Comparison of ENCODE assay signal across 39 cellular contexts in the genomic region with DNA sequence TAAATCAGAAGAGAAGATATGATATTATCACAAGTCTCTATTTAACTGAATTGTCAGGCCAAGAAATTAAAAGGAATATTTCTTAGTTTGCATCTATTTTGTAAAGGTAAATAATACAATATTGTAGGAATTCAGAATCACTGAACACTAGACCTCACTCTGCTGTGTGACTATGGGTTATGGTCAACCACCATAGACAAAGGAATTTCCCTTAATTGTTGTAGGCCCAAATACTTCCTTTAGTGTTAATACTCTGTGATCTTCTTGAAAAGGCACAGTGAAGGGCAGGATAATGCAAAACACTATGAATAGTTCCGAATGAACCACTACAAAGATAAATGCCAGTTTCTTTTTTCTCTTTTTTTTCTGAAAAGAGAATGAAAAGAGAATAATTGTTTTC.
"Had no signal": no experiment of that assay in that cellular context is flagged by ENCODE, and none has a peak within 500 bp of the region (broad histone marks: within the 10 kb centered on the region; RNA-seq: fewer than 3 reads in every experiment).

No MANE protein-coding gene starts in this region.

- H3K4me3 ChIP-seq: adrenal gland, ascending aorta, body of pancreas, breast epithelium, cardiac muscle cell had no signal

- H3K27me3 ChIP-seq: adrenal gland, ascending aorta, body of pancreas, brain microvascular endothelial cell, breast epithelium, cardiac muscle cell had no signal

- H3K27ac ChIP-seq: adrenal gland, ascending aorta, body of pancreas, brain microvascular endothelial cell, breast epithelium, cardiac muscle cell had no signal

- H3K9me3 ChIP-seq: adrenal gland, ascending aorta, body of pancreas, breast epithelium had no signal

- H3K9me3 Mint-ChIP-seq: activated naive CD4-positive, alpha-beta T cell treated with anti-CD3 and anti-CD28 coated beads for 36 hours; activated naive CD4-positive, alpha-beta T cell treated with anti-CD3 and anti-CD28 coated beads, Interleukin-2, amount 10 ng/mL, durations not matched to agents 7 days and 5 days; activated naive CD4-positive, alpha-beta T cell treated with anti-CD3 and anti-CD28 coated beads, Interleukin-2, amount 50 U/mL, for 24 hours; activated naive CD8-positive, alpha-beta T cell treated with anti-CD3 and anti-CD28 coated beads for 36 hours; activated naive CD8-positive, alpha-beta T cell treated with anti-CD3 and anti-CD28 coated beads, Interleukin-2, amount 50 U/mL, for 24 hours; activated T-cell treated with anti-CD3 and anti-CD28 coated beads, Interleukin-2, amount 50 U/mL, for 24 hours; activated T-cell treated with anti-CD3 and anti-CD28 coated beads, Interleukin-2, amount 50 U/mL, for 4 hours; activated T-helper 1 cell treated with anti-CD3 and anti-CD28 coated beads, Interleukin-12 subunit alpha, Interleukin-12 subunit beta, Interleukin-2, Interleukin-4 antibody, amounts not matched to agents 30 ng/mL and 10 ng/mL and 1 ng/mL, durations not matched to agents 14 hours and 24 hours and 36 hours; brain had no signal

- H3K4me3 Mint-ChIP-seq: activated naive CD4-positive, alpha-beta T cell treated with anti-CD3 and anti-CD28 coated beads for 36 hours; activated naive CD4-positive, alpha-beta T cell treated with anti-CD3 and anti-CD28 coated beads, Interleukin-2, amount 10 ng/mL, durations not matched to agents 7 days and 5 days; activated naive CD4-positive, alpha-beta T cell treated with anti-CD3 and anti-CD28 coated beads, Interleukin-2, amount 50 U/mL, for 24 hours; activated naive CD8-positive, alpha-beta T cell; activated naive CD8-positive, alpha-beta T cell treated with anti-CD3 and anti-CD28 coated beads for 36 hours; activated naive CD8-positive, alpha-beta T cell treated with anti-CD3 and anti-CD28 coated beads, Interleukin-2, amount 10 ng/mL, durations not matched to agents 7 days and 5 days; activated naive CD8-positive, alpha-beta T cell treated with anti-CD3 and anti-CD28 coated beads, Interleukin-2, amount 50 U/mL, for 24 hours; activated T-cell treated with anti-CD3 and anti-CD28 coated beads, Interleukin-2, amount 50 U/mL, for 24 hours; activated T-cell treated with anti-CD3 and anti-CD28 coated beads, Interleukin-2, amount 50 U/mL, for 4 hours; activated T-cell treated with anti-CD3 and anti-CD28 coated beads, Interleukin-2, amount 50 U/mL, for 72 hours; activated T-helper 1 cell treated with anti-CD3 and anti-CD28 coated beads, Interleukin-12 subunit alpha, Interleukin-12 subunit beta, Interleukin-2, Interleukin-4 antibody, amounts not matched to agents 30 ng/mL and 10 ng/mL and 1 ng/mL, durations not matched to agents 14 hours and 24 hours and 36 hours; activated T-helper 17 cell treated with anti-CD3 and anti-CD28 coated beads, Interleukin-2, amount 50 U/mL, for 72 hours; brain; central memory CD8-positive, alpha-beta T cell had no signal

- DNase-seq: activated effector memory CD4-positive, alpha-beta T cell treated with anti-CD3 and anti-CD28 coated beads, Interleukin-2, amount 50 U/mL, for 16 hours; activated effector memory CD4-positive, alpha-beta T cell treated with Interleukin-2 at 50 U/mL for 16 hours; activated gamma-delta T cell; activated gamma-delta T cell treated with Interleukin-2 at 50 U/mL for 16 hours; activated naive CD4-positive, alpha-beta T cell; activated naive CD4-positive, alpha-beta T cell treated with anti-CD3 and anti-CD28 coated beads for 36 hours; activated naive CD4-positive, alpha-beta T cell treated with anti-CD3 and anti-CD28 coated beads, Interleukin-2, amount 10 ng/mL, durations not matched to agents 7 days and 5 days; activated naive CD4-positive, alpha-beta T cell treated with anti-CD3 and anti-CD28 coated beads, Interleukin-2, amount 50 U/mL, for 16 hours; activated naive CD4-positive, alpha-beta T cell treated with Interleukin-2 at 50 U/mL for 16 hours; activated naive CD8-positive, alpha-beta T cell treated with anti-CD3 and anti-CD28 coated beads for 36 hours; activated naive CD8-positive, alpha-beta T cell treated with anti-CD3 and anti-CD28 coated beads, Interleukin-2, amount 10 ng/mL, durations not matched to agents 7 days and 5 days; activated naive CD8-positive, alpha-beta T cell treated with anti-CD3 and anti-CD28 coated beads, Interleukin-2, amount 50 U/mL, for 24 hours; activated T-cell treated with anti-CD3 and anti-CD28 coated beads, Interleukin-2, amount 50 U/mL, for 24 hours; activated T-cell treated with anti-CD3 and anti-CD28 coated beads, Interleukin-2, amount 50 U/mL, for 4 hours; activated T-cell treated with anti-CD3 and anti-CD28 coated beads, Interleukin-2, amount 50 U/mL, for 48 hours; activated T-cell treated with anti-CD3 and anti-CD28 coated beads, Interleukin-2, amount 50 U/mL, for 72 hours; adrenal gland; amniotic stem cell; amygdala; anterior cingulate cortex; aorta; body of pancreas; brain microvascular endothelial cell; caudate nucleus; central memory CD4-positive, alpha-beta T cell; cerebellar nuclear complex had no signal

- H3K36me3 ChIP-seq: adrenal gland, ascending aorta, brain microvascular endothelial cell, breast epithelium, cardiac muscle cell had no signal

- H3K4me1 ChIP-seq: adrenal gland, ascending aorta, body of pancreas, breast epithelium had no signal

- H3K4me1 Mint-ChIP-seq: activated naive CD4-positive, alpha-beta T cell treated with anti-CD3 and anti-CD28 coated beads, Interleukin-2, amount 10 ng/mL, durations not matched to agents 7 days and 5 days; activated naive CD4-positive, alpha-beta T cell treated with anti-CD3 and anti-CD28 coated beads, Interleukin-2, amount 50 U/mL, for 24 hours; activated naive CD8-positive, alpha-beta T cell treated with anti-CD3 and anti-CD28 coated beads for 36 hours; activated naive CD8-positive, alpha-beta T cell treated with anti-CD3 and anti-CD28 coated beads, Interleukin-2, amount 10 ng/mL, durations not matched to agents 7 days and 5 days; activated naive CD8-positive, alpha-beta T cell treated with anti-CD3 and anti-CD28 coated beads, Interleukin-2, amount 50 U/mL, for 24 hours; activated T-helper 17 cell treated with anti-CD3 and anti-CD28 coated beads, Interleukin-2, amount 50 U/mL, for 72 hours; central memory CD8-positive, alpha-beta T cell had no signal

- H3K36me3 Mint-ChIP-seq: activated naive CD4-positive, alpha-beta T cell treated with anti-CD3 and anti-CD28 coated beads, Interleukin-2, amount 10 ng/mL, durations not matched to agents 7 days and 5 days; activated naive CD4-positive, alpha-beta T cell treated with anti-CD3 and anti-CD28 coated beads, Interleukin-2, amount 50 U/mL, for 24 hours; activated naive CD4-positive, alpha-beta T cell treated with anti-CD3 and anti-CD28 coated beads, Interleukin-2, amount 50 U/mL, for 72 hours; activated naive CD8-positive, alpha-beta T cell; activated naive CD8-positive, alpha-beta T cell treated with anti-CD3 and anti-CD28 coated beads for 36 hours; activated naive CD8-positive, alpha-beta T cell treated with anti-CD3 and anti-CD28 coated beads, Interleukin-2, amount 10 ng/mL, durations not matched to agents 7 days and 5 days; brain had no signal

- H3K27ac Mint-ChIP-seq: activated naive CD4-positive, alpha-beta T cell treated with anti-CD3 and anti-CD28 coated beads for 36 hours; activated naive CD4-positive, alpha-beta T cell treated with anti-CD3 and anti-CD28 coated beads, Interleukin-2, amount 10 ng/mL, durations not matched to agents 7 days and 5 days; activated naive CD4-positive, alpha-beta T cell treated with anti-CD3 and anti-CD28 coated beads, Interleukin-2, amount 50 U/mL, for 24 hours; activated naive CD4-positive, alpha-beta T cell treated with anti-CD3 and anti-CD28 coated beads, Interleukin-2, amount 50 U/mL, for 72 hours; activated naive CD8-positive, alpha-beta T cell; activated naive CD8-positive, alpha-beta T cell treated with anti-CD3 and anti-CD28 coated beads for 36 hours; activated naive CD8-positive, alpha-beta T cell treated with anti-CD3 and anti-CD28 coated beads, Interleukin-2, amount 10 ng/mL, durations not matched to agents 7 days and 5 days; activated naive CD8-positive, alpha-beta T cell treated with anti-CD3 and anti-CD28 coated beads, Interleukin-2, amount 50 U/mL, for 24 hours; activated T-cell treated with anti-CD3 and anti-CD28 coated beads, Interleukin-2, amount 50 U/mL, for 24 hours; activated T-cell treated with anti-CD3 and anti-CD28 coated beads, Interleukin-2, amount 50 U/mL, for 72 hours; activated T-helper 1 cell treated with anti-CD3 and anti-CD28 coated beads, Interleukin-12 subunit alpha, Interleukin-12 subunit beta, Interleukin-2, Interleukin-4 antibody, amounts not matched to agents 30 ng/mL and 10 ng/mL and 1 ng/mL, durations not matched to agents 14 hours and 24 hours and 36 hours; activated T-helper 17 cell treated with anti-CD3 and anti-CD28 coated beads, Interleukin-2, amount 50 U/mL, for 72 hours; activated T-helper 2 cell treated with anti-CD3 and anti-CD28 coated beads, Interferon-gamma antibody, Interleukin-2, Interleukin-4, amounts not matched to agents 10 μg/mL and 5 μg/mL and 100 μg/mL, durations not matched to agents 14 hours and 24 hours and 36 hours; brain had no signal

- ATAC-seq: activated naive CD4-positive, alpha-beta T cell treated with anti-CD3 and anti-CD28 coated beads, Interleukin-2, amount 50 U/mL, for 72 hours; activated naive CD8-positive, alpha-beta T cell treated with anti-CD3 and anti-CD28 coated beads, Interleukin-2, amount 50 U/mL, for 24 hours; activated T-cell treated with anti-CD3 and anti-CD28 coated beads, Interleukin-2, amount 50 U/mL, for 4 hours; activated T-cell treated with anti-CD3 and anti-CD28 coated beads, Interleukin-2, amount 50 U/mL, for 72 hours; activated T-helper 17 cell treated with anti-CD3 and anti-CD28 coated beads, Interleukin-2, amount 50 U/mL, for 72 hours; body of pancreas had no signal

- H3K27me3 Mint-ChIP-seq: activated naive CD4-positive, alpha-beta T cell treated with anti-CD3 and anti-CD28 coated beads, Interleukin-2, amount 10 ng/mL, durations not matched to agents 7 days and 5 days; activated naive CD4-positive, alpha-beta T cell treated with anti-CD3 and anti-CD28 coated beads, Interleukin-2, amount 50 U/mL, for 24 hours; activated naive CD8-positive, alpha-beta T cell; activated naive CD8-positive, alpha-beta T cell treated with anti-CD3 and anti-CD28 coated beads for 36 hours; activated naive CD8-positive, alpha-beta T cell treated with anti-CD3 and anti-CD28 coated beads, Interleukin-2, amount 10 ng/mL, durations not matched to agents 7 days and 5 days; activated naive CD8-positive, alpha-beta T cell treated with anti-CD3 and anti-CD28 coated beads, Interleukin-2, amount 50 U/mL, for 24 hours; activated T-cell treated with anti-CD3 and anti-CD28 coated beads, Interleukin-2, amount 50 U/mL, for 24 hours; activated T-helper 17 cell treated with anti-CD3 and anti-CD28 coated beads, Interleukin-2, amount 50 U/mL, for 72 hours; central memory CD8-positive, alpha-beta T cell had no signal

- FAIRE-seq: astrocyte, bronchial epithelial cell had no signal
